9 cellular contexts compared by ENCODE assay signal in the genomic region with DNA sequence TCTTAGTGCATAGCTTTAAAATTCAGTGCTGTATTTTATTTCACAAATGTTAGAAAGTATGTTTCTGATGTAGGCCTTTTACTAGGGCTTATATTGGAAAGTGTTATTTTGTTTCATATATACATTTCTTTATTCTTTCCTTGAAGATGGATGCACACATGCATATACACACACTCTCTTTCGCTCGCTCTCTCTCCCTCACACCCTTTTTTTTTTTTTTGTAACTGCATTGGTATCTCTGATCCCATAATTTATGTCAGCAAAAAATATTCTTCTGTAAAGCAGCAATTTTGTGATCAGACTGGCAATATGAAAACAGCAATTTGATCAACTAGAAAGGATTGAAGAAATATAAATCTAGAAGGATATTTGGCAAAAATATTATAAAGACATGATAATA. TPM values are rescaled to one million over a fixed set of nuclear protein-coding genes. Genes with fewer than 3 reads are reported as not detected.
DNase-seq lines count a peak whose midpoint lies in the region; ATAC-seq and TF ChIP-seq lines count a peak whose summit lies in the region.
"Had no signal": no experiment of that assay in that cellular context is flagged by ENCODE, and none has a peak within 500 bp of the region (broad histone marks: within the 10 kb centered on the region; RNA-seq: fewer than 3 reads in every experiment).

No MANE protein-coding gene starts in this region.

- H3K9me3 ChIP-seq in T-helper 17 cell (ENCODE audit: control insufficient read depth, low read length, poor library complexity, severe bottlenecking): no peaks in the 10 kb centered on the region
- no peaks in the 10 kb centered on the region for H3K9me3 ChIP-seq in mucosa of descending colon

- ATAC-seq in activated T-cell treated with anti-CD3 and anti-CD28 coated beads, Interleukin-2, amount 50 U/mL, for 4 hours: no peak
- ATAC-seq in T-helper 17 cell (no peak), GM19397 (IDR thresholded peaks at IDR 0.05; ENCODE audit: unreplicated experiment) (no peak), mucosa of descending colon (no peak)
- no peak for ATAC-seq in stimulated activated effector memory CD8-positive, alpha-beta T cell treated with anti-CD3 and anti-CD28 coated beads, Interleukin-12 subunit alpha, Interleukin-12 subunit beta, amount 100 ng/mL, for 72 hours

- intact Hi-C loops in mucosa of descending colon (cut with DNase I, micrococcal nuclease): no loop called here

- H3K27me3 Mint-ChIP-seq in activated T-cell treated with anti-CD3 and anti-CD28 coated beads, Interleukin-2, amount 50 U/mL, for 4 hours (ENCODE audit: low read depth): no peaks in the 10 kb centered on the region
- H3K27me3 Mint-ChIP-seq in T-helper 17 cell: no peaks in the 10 kb centered on the region

- no peak for DNase-seq in activated T-cell treated with anti-CD3 and anti-CD28 coated beads, Interleukin-2, amount 50 U/mL, for 4 hours
- no peak for DNase-seq in activated T-cell treated with anti-CD3 and anti-CD28 coated beads, Interleukin-2, amount 50 U/mL, for 48 hours
- DNase-seq in T-helper 17 cell: no peak
- DNase-seq in fibroblast of pulmonary artery (ENCODE audit: low read depth): no peak
- no peak for DNase-seq in stimulated activated effector memory CD8-positive, alpha-beta T cell treated with anti-CD3 and anti-CD28 coated beads, Interleukin-12 subunit alpha, Interleukin-12 subunit beta, amount 100 ng/mL, for 72 hours (ENCODE audit: low spot score in 2 of 2)
- DNase-seq in mucosa of descending colon: no peak
- no peak for DNase-seq in NCI-H510A (lab: John Stamatoyannopoulos, UW)
- DNase-seq: foreskin melanocyte had no signal

- H3K4me1 ChIP-seq in mucosa of descending colon (ENCODE audit: low read depth): peaks cover 21% of the 10 kb centered on the region

- no peak for TF ChIP-seq CTCF in fibroblast of pulmonary artery (IDR thresholded peaks at IDR 0.05; ENCODE audit: low read length, missing control alignments)
- TF ChIP-seq CTCF in mucosa of descending colon (IDR thresholded peaks at IDR 0.05): no peak

- H3K4me3 ChIP-seq in fibroblast of pulmonary artery (replicated peaks; ENCODE audit: low read depth, low read length): peak overlapping the region; percentile 95
- no peak overlapping the region for H3K4me3 ChIP-seq in mucosa of descending colon

- peak overlapping the region; percentile 97 for H3K27ac Mint-ChIP-seq in T-helper 17 cell
- H3K27ac Mint-ChIP-seq in stimulated activated effector memory CD8-positive, alpha-beta T cell treated with anti-CD3 and anti-CD28 coated beads, Interleukin-12 subunit alpha, Interleukin-12 subunit beta, amount 100 ng/mL, for 72 hours: peak overlapping the region; percentile 99

- H3K4me3 Mint-ChIP-seq in activated T-cell treated with anti-CD3 and anti-CD28 coated beads, Interleukin-2, amount 50 U/mL, for 4 hours: peak overlapping the region; percentile 66
- H3K4me3 Mint-ChIP-seq in T-helper 17 cell: peak overlapping the region; percentile 43
- H3K4me3 Mint-ChIP-seq in stimulated activated effector memory CD8-positive, alpha-beta T cell treated with anti-CD3 and anti-CD28 coated beads, Interleukin-12 subunit alpha, Interleukin-12 subunit beta, amount 100 ng/mL, for 72 hours: peak overlapping the region; percentile 99

- H3K36me3 ChIP-seq in mucosa of descending colon (ENCODE audit: low read depth): no peaks in the 10 kb centered on the region

- peaks cover 56% of the 10 kb centered on the region for H3K4me1 Mint-ChIP-seq in activated T-cell treated with anti-CD3 and anti-CD28 coated beads, Interleukin-2, amount 50 U/mL, for 4 hours (ENCODE audit: low read depth)
- H3K4me1 Mint-ChIP-seq in T-helper 17 cell: peaks cover 32% of the 10 kb centered on the region
- H3K4me1 Mint-ChIP-seq in stimulated activated effector memory CD8-positive, alpha-beta T cell treated with anti-CD3 and anti-CD28 coated beads, Interleukin-12 subunit alpha, Interleukin-12 subunit beta, amount 100 ng/mL, for 72 hours: peaks cover 35% of the 10 kb centered on the region

- no peaks in the 10 kb centered on the region for H3K9me3 Mint-ChIP-seq in activated T-cell treated with anti-CD3 and anti-CD28 coated beads, Interleukin-2, amount 50 U/mL, for 4 hours
- H3K9me3 Mint-ChIP-seq in stimulated activated effector memory CD8-positive, alpha-beta T cell treated with anti-CD3 and anti-CD28 coated beads, Interleukin-12 subunit alpha, Interleukin-12 subunit beta, amount 100 ng/mL, for 72 hours: no peaks in the 10 kb centered on the region

- H3K36me3 Mint-ChIP-seq in activated T-cell treated with anti-CD3 and anti-CD28 coated beads, Interleukin-2, amount 50 U/mL, for 4 hours (ENCODE audit: insufficient read depth): no peaks in the 10 kb centered on the region
- H3K36me3 Mint-ChIP-seq in T-helper 17 cell (ENCODE audit: low read depth): peaks cover 5% of the 10 kb centered on the region
- peaks cover 17% of the 10 kb centered on the region for H3K36me3 Mint-ChIP-seq in stimulated activated effector memory CD8-positive, alpha-beta T cell treated with anti-CD3 and anti-CD28 coated beads, Interleukin-12 subunit alpha, Interleukin-12 subunit beta, amount 100 ng/mL, for 72 hours

RNA-seq across cellular contexts. Expression of a gene that starts 2.0 kb away (rescaled TPM):
- total RNA-seq in activated T-cell treated with anti-CD3 and anti-CD28 coated beads, Interleukin-2, amount 50 U/mL, for 4 hours: 1 to 10 TPM; 8.1 to 8.9 (median 8.2) TPM
- total RNA-seq in T-helper 17 cell: 10 to 100 TPM; 56.1 to 56.8 TPM
- 10 to 100 TPM; 31.8 to 69.8 (median 43.8) TPM for total RNA-seq in mucosa of descending colon

RNA-seq across cellular contexts. Expression of a gene that starts 2.3 kb away (rescaled TPM):
- total RNA-seq in activated T-cell treated with anti-CD3 and anti-CD28 coated beads, Interleukin-2, amount 50 U/mL, for 4 hours: 10 to 100 TPM; 29.3 to 29.9 (median 29.6) TPM
- total RNA-seq in T-helper 17 cell: 10 to 100 TPM; 29.5 to 32.7 TPM
- 10 to 100 TPM; 33.3 to 49.9 (median 41.6) TPM for total RNA-seq in mucosa of descending colon

Comparison
In these comparisons a context has a peak if more than half of its experiments do, and no peak if none do; other contexts are left out.
1. H3K4me3 Mint-ChIP-seq: peak in every context shown above with its lines; median percentile 99 in stimulated activated effector memory CD8-positive, alpha-beta T cell treated with anti-CD3 and anti-CD28 coated beads, Interleukin-12 subunit alpha, Interleukin-12 subunit beta, amount 100 ng/mL, for 72 hours; 66 in activated T-cell treated with anti-CD3 and anti-CD28 coated beads, Interleukin-2, amount 50 U/mL, for 4 hours; 43 in T-helper 17 cell.